8 cellular contexts compared by ENCODE assay signal in genomic region chr7:138000081-138000701, GRCh38. TPM values are rescaled to one million over a fixed set of nuclear protein-coding genes. Genes with fewer than 3 reads are reported as not detected.
A peak's percentile ranks its signal among the peaks of the same experiment; 100 is the strongest.
DNase-seq lines count a peak whose midpoint lies in the region; ATAC-seq and TF ChIP-seq lines count a peak whose summit lies in the region.

No MANE protein-coding gene starts in this region.

- WGBS in iPS DF 6.9 (ENCODE audit: insufficient coverage, insufficient read length): no CpG with 5 or more reads among the region's 7 CpGs

- DNase-seq in ELR (ENCODE audit: low read depth): peak; percentile 92
- peak; percentile 59 for DNase-seq in MG63
- DNase-seq in ascending aorta (ENCODE audit: low spot score in 2 of 2): peak in 1 of 2 donors; percentile 86
- no peak for DNase-seq in iPS DF 6.9 (ENCODE audit: low read depth, low spot score)
- DNase-seq in gastrocnemius medialis: peak in 1 of 2 donors; percentile 58
- no peak for DNase-seq in posterior vena cava (ENCODE audit: low spot score)
- DNase-seq in stimulated activated CD4-positive, alpha-beta T cell treated with anti-CD3 and anti-CD28 coated beads, Interleukin-4, amount 100 ng/mL, for 4 hours: no peak
- no peak for DNase-seq in NCI-H1092 (lab: John Stamatoyannopoulos, UW)

- H3K4me1 ChIP-seq in ascending aorta (peaks cover 5 to 29% of the 10 kb centered on the region in 2 donors), iPS DF 6.9 (ENCODE audit: control insufficient read depth, insufficient read depth, low read length) (no peaks in the 10 kb centered on the region), gastrocnemius medialis (peaks cover 35 to 39% of the 10 kb centered on the region in 2 donors)

- no peak for ATAC-seq in gastrocnemius medialis

- in situ Hi-C loops in gastrocnemius medialis (cut with MboI; ENCODE audit: low sequenced_read_pairs in 4 of 4): loop anchor here in 2 of 4 donors (25.0 kb wide), 1 partner anchor 338 kb away; no protein-coding TSS in a partner anchor

- H3K36me3 ChIP-seq in MG63 (peaks cover 16% of the 10 kb centered on the region), ascending aorta (no peaks in the 10 kb centered on the region), iPS DF 6.9 (ENCODE audit: control insufficient read depth, insufficient read depth, low read length) (no peaks in the 10 kb centered on the region), gastrocnemius medialis (no peaks in the 10 kb centered on the region)

- peak overlapping the region; percentile 94 for H3K4me3 ChIP-seq in MG63
- H3K4me3 ChIP-seq in ascending aorta: peak overlapping the region; percentile 71 to 73
- peak overlapping the region; percentile 31; the same call in 1 of the 2 replicates for H3K4me3 ChIP-seq in iPS DF 6.9 (ENCODE audit: low read length)
- H3K4me3 ChIP-seq in gastrocnemius medialis: peak overlapping the region; percentile 82 to 98 (median 91)

- no peak for TF ChIP-seq POLR2A in gastrocnemius medialis (IDR thresholded peaks at IDR 0.05)

- intact Hi-C loops in ascending aorta (cut with DNase I): loop anchor here (2.0 to 10.0 kb wide), 3 partner anchors 67 to 465 kb away; partner anchors contain the start of gene TRIM24
- intact Hi-C loops in gastrocnemius medialis (cut with DNase I; ENCODE audit: low total_unique reads): loop anchor here (2.0 to 5.0 kb wide), 2 partner anchors 67 to 457 kb away; no protein-coding TSS in a partner anchor
- intact Hi-C loops in posterior vena cava (cut with DNase I): loop anchor here in 1 of 2 donors (5.0 kb wide), 1 partner anchor 877 kb away; no protein-coding TSS in a partner anchor

- H3K9me3 ChIP-seq in MG63: no peaks in the 10 kb centered on the region
- no peaks in the 10 kb centered on the region for H3K9me3 ChIP-seq in ascending aorta
- H3K9me3 ChIP-seq in iPS DF 6.9 (ENCODE audit: control insufficient read depth, insufficient read depth, low read length): no peaks in the 10 kb centered on the region
- no peaks in the 10 kb centered on the region for H3K9me3 ChIP-seq in gastrocnemius medialis

- TF ChIP-seq CTCF in ascending aorta (IDR thresholded peaks at IDR 0.05) (no peak), gastrocnemius medialis (IDR thresholded peaks at IDR 0.05 in 4 of 5, conservative IDR thresholded peaks at IDR 0.05 in 1 of 5) (no peak)

- H3K27me3 ChIP-seq in MG63 (no peaks in the 10 kb centered on the region), ascending aorta (no peaks in the 10 kb centered on the region), iPS DF 6.9 (ENCODE audit: control insufficient read depth, insufficient read depth, low read length) (no peaks in the 10 kb centered on the region), gastrocnemius medialis (no peaks in the 10 kb centered on the region)

- H3K27ac ChIP-seq in ascending aorta (peak overlapping the region; percentile 83 to 95), iPS DF 6.9 (ENCODE audit: low read length) (no peak overlapping the region), gastrocnemius medialis (peak overlapping the region; percentile 91 to 95 (median 92))

RNA-seq across cellular contexts. Expression of gene CREB3L2, which starts 1.7 kb away (rescaled TPM):
- 5.0 and 6.0 TPM in 2 replicates for total RNA-seq in MG63 (2014; rRNA removed; shearing (Covaris generic); ENCODE audit: low replicate concordance)
- total RNA-seq in ascending aorta (38.5 TPM), gastrocnemius medialis (10 to 100 TPM in 1 of 4 donors, 1 to 10 TPM in 3; 2.8 to 12.0 (median 5.4) TPM), posterior vena cava (100 to 1,000 TPM; 106 to 129 TPM)

Comparison
In these comparisons a context has a peak if more than half of its experiments do, and no peak if none do; other contexts are left out.
1. DNase-seq: peak in ELR (single experiment) and MG63 (single experiment); none in iPS DF 6.9 (single experiment), posterior vena cava (single experiment), stimulated activated CD4-positive, alpha-beta T cell treated with anti-CD3 and anti-CD28 coated beads, Interleukin-4, amount 100 ng/mL, for 4 hours (0 of 2) and NCI-H1092 (single experiment).
2. H3K4me3 ChIP-seq: peak in every context shown above with its lines; median percentile 94 in MG63; 91 in gastrocnemius medialis; 72 in ascending aorta; 31 in iPS DF 6.9.